25 cellular contexts compared by ENCODE assay signal in genomic region chr15:75538376-75538775, GRCh38. TPM values are rescaled to one million over a fixed set of nuclear protein-coding genes. Genes with fewer than 3 reads are reported as not detected.
A peak's percentile ranks its signal among the peaks of the same experiment; 100 is the strongest.
DNase-seq lines count a peak whose midpoint lies in the region; ATAC-seq and TF ChIP-seq lines count a peak whose summit lies in the region.
"Had no signal": no experiment of that assay in that cellular context is flagged by ENCODE, and none has a peak within 500 bp of the region (broad histone marks: within the 10 kb centered on the region; RNA-seq: fewer than 3 reads in every experiment).

No MANE protein-coding gene starts in this region.

- H3K27me3 Mint-ChIP-seq in CD4-positive, CD25-positive, alpha-beta regulatory T cell: no peaks in the 10 kb centered on the region
- H3K27me3 Mint-ChIP-seq in chondrocyte (ENCODE audit: low read depth) (no peaks in the 10 kb centered on the region), mesothelial cell of epicardium (ENCODE audit: low read depth) (no peaks in the 10 kb centered on the region)

- H3K27ac ChIP-seq in CD4-positive, CD25-positive, alpha-beta regulatory T cell (ENCODE audit: insufficient read depth, low read length, poor library complexity, severe bottlenecking): no peak overlapping the region
- peak overlapping the region; percentile 31; the same call in 1 of the 2 replicates for H3K27ac ChIP-seq in RWPE1
- no peak overlapping the region for H3K27ac ChIP-seq in vagina
- H3K27ac ChIP-seq: HL-60, SJCRH30 had no signal

- H3K4me3 ChIP-seq in CD4-positive, CD25-positive, alpha-beta regulatory T cell (ENCODE audit: low read depth, low read length): no peak overlapping the region
- H3K4me3 ChIP-seq in vagina: no peak overlapping the region
- H3K4me3 ChIP-seq: HAP-1, SJCRH30 had no signal

- TF ChIP-seq CTCF in RWPE1 (conservative IDR thresholded peaks at IDR 0.05; ENCODE audit: low read depth) (no peak), chondrocyte (IDR thresholded peaks at IDR 0.05) (no peak), mesothelial cell of epicardium (IDR thresholded peaks at IDR 0.05; ENCODE audit: unreplicated experiment) (no peak), vagina (IDR thresholded peaks at IDR 0.05) (no peak)

- peaks cover 22 to 35% (median 34%) of the 10 kb centered on the region in 4 donors for H3K4me1 Mint-ChIP-seq in CD4-positive, CD25-positive, alpha-beta regulatory T cell
- H3K4me1 Mint-ChIP-seq in chondrocyte (ENCODE audit: low read depth) (peaks cover 27% of the 10 kb centered on the region), mesothelial cell of epicardium (peaks cover 12% of the 10 kb centered on the region)

- no peaks in the 10 kb centered on the region for H3K4me1 ChIP-seq in CD4-positive, CD25-positive, alpha-beta regulatory T cell (ENCODE audit: control insufficient read depth, insufficient read depth, low read length, poor library complexity, severe bottlenecking)
- peaks cover 19% of the 10 kb centered on the region for H3K4me1 ChIP-seq in vagina
- H3K4me1 ChIP-seq: BE2C, HAP-1, SJCRH30 had no signal

- intact Hi-C loops in vagina (cut with DNase I): no loop called here

- DNase-seq in CD4-positive, CD25-positive, alpha-beta regulatory T cell: no peak
- DNase-seq in RWPE1 (ENCODE audit: low spot score): no peak
- no peak for DNase-seq in chondrocyte (ENCODE audit: low spot score)
- no peak for DNase-seq in mesothelial cell of epicardium (ENCODE audit: low spot score in 2 of 2, unreplicated experiment in 2 of 2)
- no peak for DNase-seq in C1 segment of cervical spinal cord (lab: John Stamatoyannopoulos, UW)
- DNase-seq in GOT3 (lab: John Stamatoyannopoulos, UW): no peak
- no peak for DNase-seq in vagina (ENCODE audit: extremely low spot score in 2 of 2)
- DNase-seq: 8988T, ACHN, BE2C, DMS153, DND-41, Karpas-422, NCI-H1092 treated with DMSO at 0.1 percent for 48 hours, NCI-H1436, NCI-H1930, NCI-H446, NCI-H524 treated with DMSO at 0.1 percent for 48 hours, NCI-H774, SJCRH30 had no signal

- CTCF ChIA-PET in RWPE1 (lab: Yijun Ruan, JAX): no interaction called here

- no peaks in the 10 kb centered on the region for H3K9me3 ChIP-seq in CD4-positive, CD25-positive, alpha-beta regulatory T cell (ENCODE audit: control insufficient read depth in 2 of 2, low read length in 2 of 2)
- H3K9me3 ChIP-seq in vagina: no peaks in the 10 kb centered on the region
- H3K9me3 ChIP-seq: BE2C, HAP-1, SJCRH30 had no signal

- H3K9me3 Mint-ChIP-seq in CD4-positive, CD25-positive, alpha-beta regulatory T cell: no peaks in the 10 kb centered on the region
- H3K9me3 Mint-ChIP-seq in chondrocyte (ENCODE audit: low read depth) (no peaks in the 10 kb centered on the region), mesothelial cell of epicardium (no peaks in the 10 kb centered on the region)

- POLR2A ChIA-PET in RWPE1 (lab: Yijun Ruan, JAX; ENCODE audit: low non-redundant PET): no interaction called here

- no peaks in the 10 kb centered on the region for H3K27me3 ChIP-seq in CD4-positive, CD25-positive, alpha-beta regulatory T cell (ENCODE audit: control insufficient read depth, insufficient read depth, low read length)
- no peaks in the 10 kb centered on the region for H3K27me3 ChIP-seq in vagina
- H3K27me3 ChIP-seq: BE2C, SJCRH30 had no signal

- H3K27ac Mint-ChIP-seq in CD4-positive, CD25-positive, alpha-beta regulatory T cell: peak overlapping the region in 2 of 3 donors; percentile 45 to 51
- H3K27ac Mint-ChIP-seq in chondrocyte (ENCODE audit: unreplicated experiment): peak overlapping the region; percentile 22
- H3K27ac Mint-ChIP-seq in mesothelial cell of epicardium: peak overlapping the region; percentile 87

- no peak for ATAC-seq in CD4-positive, CD25-positive, alpha-beta regulatory T cell (ENCODE audit: low read depth in 2 of 2)
- no peak for ATAC-seq in HG02938 (IDR thresholded peaks at IDR 0.05; ENCODE audit: unreplicated experiment)
- ATAC-seq: Right ventricle myocardium inferior, SK-N-SH treated with all-trans-retinoic acid at 6 μM for 48 hours had no signal

- no peak overlapping the region for H3K4me3 Mint-ChIP-seq in CD4-positive, CD25-positive, alpha-beta regulatory T cell
- H3K4me3 Mint-ChIP-seq in chondrocyte (ENCODE audit: unreplicated experiment) (no peak overlapping the region), mesothelial cell of epicardium (no peak overlapping the region)

- peaks cover 18% of the 10 kb centered on the region for H3K36me3 Mint-ChIP-seq in CD4-positive, CD25-positive, alpha-beta regulatory T cell
- H3K36me3 Mint-ChIP-seq in chondrocyte (ENCODE audit: low read depth) (no peaks in the 10 kb centered on the region), mesothelial cell of epicardium (no peaks in the 10 kb centered on the region)

- TF ChIP-seq POLR2A in vagina (IDR thresholded peaks at IDR 0.05): no peak

- H3K36me3 ChIP-seq in CD4-positive, CD25-positive, alpha-beta regulatory T cell (ENCODE audit: control insufficient read depth, insufficient read depth, low read length): peaks cover 4% of the 10 kb centered on the region
- H3K36me3 ChIP-seq in vagina: no peaks in the 10 kb centered on the region
- H3K36me3 ChIP-seq: BE2C, SJCRH30 had no signal

RNA-seq across cellular contexts. Expression of gene PTPN9, which starts 40.7 kb away (rescaled TPM):
- 24.7 TPM for total RNA-seq in CD4-positive, CD25-positive, alpha-beta regulatory T cell
- polyA plus RNA-seq in CD4-positive, CD25-positive, alpha-beta regulatory T cell: 10 to 100 TPM; 18.3 to 29.8 (median 23.3) TPM
- 33.2 to 36.8 TPM (median 33.6 TPM) in 3 replicates for total RNA-seq in chondrocyte
- 32.1 to 36.2 TPM (median 32.1 TPM) in 3 replicates for total RNA-seq in mesothelial cell of epicardium
- 18.2 TPM for total RNA-seq in vagina

Comparison
In these comparisons a context has a peak if more than half of its experiments do, and no peak if none do; other contexts are left out.
1. H3K27ac Mint-ChIP-seq: peak in every context shown above with its lines; median percentile 87 in mesothelial cell of epicardium; 48 in CD4-positive, CD25-positive, alpha-beta regulatory T cell; 22 in chondrocyte.